19 cellular contexts compared by ENCODE assay signal in genomic region chr5:7642029-7642428, GRCh38.
DNase-seq lines count a peak whose midpoint lies in the region; ATAC-seq and TF ChIP-seq lines count a peak whose summit lies in the region.
"Had no signal": no experiment of that assay in that cellular context is flagged by ENCODE, and none has a peak within 500 bp of the region (broad histone marks: within the 10 kb centered on the region; RNA-seq: fewer than 3 reads in every experiment).

No MANE protein-coding gene starts in this region.

- peaks cover 16% of the 10 kb centered on the region for H3K9me3 Mint-ChIP-seq in activated naive CD4-positive, alpha-beta T cell treated with anti-CD3 and anti-CD28 coated beads for 36 hours

- H3K4me1 Mint-ChIP-seq in activated naive CD4-positive, alpha-beta T cell treated with anti-CD3 and anti-CD28 coated beads for 36 hours (ENCODE audit: low read depth) = no peaks in the 10 kb centered on the region
- H3K4me1 Mint-ChIP-seq: CD14-positive monocyte had no signal

- no peak overlapping the region for H3K27ac ChIP-seq in RWPE2 (ENCODE audit: poor library complexity, severe bottlenecking)
- H3K27ac ChIP-seq in caudate nucleus (ENCODE audit: low read depth, low read length) = no peak overlapping the region
- H3K27ac ChIP-seq: 22Rv1, KMS-11, RWPE1 had no signal

- no peaks in the 10 kb centered on the region for H3K4me1 ChIP-seq in RWPE2 (ENCODE audit: insufficient read depth, poor library complexity, severe bottlenecking)

- peak; percentile 47 for ATAC-seq in HG02870 (IDR thresholded peaks at IDR 0.05; ENCODE audit: unreplicated experiment)
- peak; percentile 63; the same call in 1 of the 3 replicates for ATAC-seq in RWPE2 (ENCODE audit: low read depth)

- peak; percentile 35 for DNase-seq in A172 (ENCODE audit: low spot score)
- no peak for DNase-seq in RWPE2 (ENCODE audit: low spot score)
- DNase-seq in fibroblast of mammary gland (ENCODE audit: low read depth) = peak; percentile 0
- DNase-seq in caudate nucleus (lab: John Stamatoyannopoulos, UW) = no peak
- DNase-seq in activated naive CD4-positive, alpha-beta T cell treated with anti-CD3 and anti-CD28 coated beads for 36 hours = no peak
- no peak for DNase-seq in activated T-cell treated with anti-CD3 and anti-CD28 coated beads, Interleukin-2, amount 50 U/mL, for 48 hours
- DNase-seq in activated CD8-positive, alpha-beta memory T cell treated with anti-CD3 and anti-CD28 coated beads for 24 hours = no peak
- DNase-seq: DMS79 treated with DMSO at 0.1 percent for 48 hours, HCEC 1CT, MV-4-11, NCI-H1694 treated with DMSO at 0.1 percent for 48 hours, NCI-H2107, NCI-H510A, NCI-H774 had no signal

- peaks cover 8% of the 10 kb centered on the region for H3K9me3 ChIP-seq in RWPE2 (ENCODE audit: severe bottlenecking)

- TF ChIP-seq CTCF in RWPE2 (IDR thresholded peaks at IDR 0.05; ENCODE audit: poor library complexity, severe bottlenecking) = no peak
- TF ChIP-seq CTCF in fibroblast of mammary gland (conservative IDR thresholded peaks at IDR 0.05; ENCODE audit: control insufficient read depth, insufficient read depth, low read depth, low read length) = no peak

- no peak overlapping the region for H3K27ac Mint-ChIP-seq in activated naive CD4-positive, alpha-beta T cell treated with anti-CD3 and anti-CD28 coated beads for 36 hours
- H3K27ac Mint-ChIP-seq: CD14-positive monocyte had no signal

- H3K4me3 ChIP-seq in RWPE2 (ENCODE audit: severe bottlenecking) = no peak overlapping the region
- no peak overlapping the region for H3K4me3 ChIP-seq in fibroblast of mammary gland (ENCODE audit: control insufficient read depth, low read depth, low read length)

- no peak overlapping the region for H3K4me3 Mint-ChIP-seq in activated naive CD4-positive, alpha-beta T cell treated with anti-CD3 and anti-CD28 coated beads for 36 hours
- H3K4me3 Mint-ChIP-seq: CD14-positive monocyte had no signal

- CTCF ChIA-PET in activated naive CD4-positive, alpha-beta T cell treated with anti-CD3 and anti-CD28 coated beads for 36 hours (lab: Charles Lee) = no interaction called here

- H3K27me3 Mint-ChIP-seq in activated naive CD4-positive, alpha-beta T cell treated with anti-CD3 and anti-CD28 coated beads for 36 hours (ENCODE audit: low read depth) = no peaks in the 10 kb centered on the region

- H3K27me3 ChIP-seq in RWPE2 (ENCODE audit: insufficient read depth, poor library complexity, severe bottlenecking) = peaks cover 6% of the 10 kb centered on the region

- H3K36me3 Mint-ChIP-seq in activated naive CD4-positive, alpha-beta T cell treated with anti-CD3 and anti-CD28 coated beads for 36 hours (ENCODE audit: low read depth) = no peaks in the 10 kb centered on the region
- H3K36me3 Mint-ChIP-seq: CD14-positive monocyte had no signal

- H3K36me3 ChIP-seq in RWPE2 (ENCODE audit: low read depth) = no peaks in the 10 kb centered on the region

- intact Hi-C loops in activated naive CD4-positive, alpha-beta T cell treated with anti-CD3 and anti-CD28 coated beads for 36 hours (cut with micrococcal nuclease) = no loop called here

Comparison
In these comparisons a context has a peak if more than half of its experiments do, and no peak if none do; other contexts are left out.
1. DNase-seq: peak in A172 (single experiment) and fibroblast of mammary gland (single experiment); none in RWPE2 (single experiment), caudate nucleus (0 of 61), activated naive CD4-positive, alpha-beta T cell treated with anti-CD3 and anti-CD28 coated beads for 36 hours (single experiment), activated T-cell treated with anti-CD3 and anti-CD28 coated beads, Interleukin-2, amount 50 U/mL, for 48 hours (0 of 2) and activated CD8-positive, alpha-beta memory T cell treated with anti-CD3 and anti-CD28 coated beads for 24 hours (single experiment).